In the genomic region with DNA sequence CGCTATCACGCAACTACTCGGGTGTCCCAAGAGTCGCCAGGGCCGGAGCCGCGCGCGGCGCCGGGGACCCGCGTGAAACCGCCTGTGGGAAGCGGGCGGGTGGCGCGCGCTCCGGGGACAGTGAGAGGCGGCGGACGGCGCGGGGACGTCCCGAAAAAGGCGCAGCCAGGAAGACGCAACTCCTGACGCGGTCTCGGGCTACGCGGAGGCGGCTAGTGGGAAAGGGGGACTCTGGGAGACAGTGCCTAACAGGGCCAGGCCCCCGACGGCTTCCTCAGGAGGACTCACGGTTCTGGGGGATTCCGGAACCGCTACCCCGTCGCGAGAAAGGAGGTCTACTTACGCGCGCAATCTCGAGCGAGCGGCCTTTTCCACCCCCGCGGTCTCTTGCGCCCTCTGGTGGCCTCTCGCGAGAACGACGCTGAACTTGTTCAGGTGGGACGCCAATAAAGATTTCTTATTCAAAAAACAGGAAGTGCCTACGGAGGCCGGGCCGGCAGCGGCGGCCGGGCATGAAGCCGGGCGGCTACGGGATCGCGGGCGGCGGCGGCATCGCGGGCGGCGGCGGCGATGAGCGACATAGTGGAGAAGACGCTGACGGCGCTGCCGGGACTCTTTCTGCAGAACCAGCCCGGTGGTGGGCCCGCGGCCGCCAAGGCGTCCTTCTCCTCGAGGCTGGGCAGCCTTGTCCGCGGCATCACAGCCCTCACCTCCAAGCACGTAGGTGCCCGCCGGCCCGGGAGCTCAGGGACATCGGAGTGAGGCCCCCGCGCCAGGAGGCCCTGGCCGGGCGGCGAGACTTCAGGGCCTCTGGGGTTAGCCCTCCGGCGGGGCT, we compare ENCODE assay signal across 8 cellular contexts. TPM values are rescaled to one million over a fixed set of nuclear protein-coding genes. Genes with fewer than 3 reads are reported as not detected.
DNase-seq lines count a peak whose midpoint lies in the region; ATAC-seq and TF ChIP-seq lines count a peak whose summit lies in the region.

A gene (plus strand): TSS at position 475 of the 835 bp plus-strand sequence. CDS start 96 bp downstream, at position 571.

- no peaks in the 10 kb centered on the region for H3K27me3 Mint-ChIP-seq in type B pancreatic cell

- peak within 1 kb of the TSS; percentile 87 for H3K4me3 ChIP-seq in adipocyte (ENCODE audit: low read length)
- peak within 1 kb of the TSS; percentile 77 to 100 (median 94) for H3K4me3 ChIP-seq in heart left ventricle

- H3K27ac Mint-ChIP-seq in type B pancreatic cell, result peak within 1 kb of the TSS; percentile 87

- H3K9me3 Mint-ChIP-seq in type B pancreatic cell, result no peaks in the 10 kb centered on the region

- H3K4me1 ChIP-seq in adipocyte (ENCODE audit: control insufficient read depth, insufficient read depth, low read length) (peaks cover 36% of the 10 kb centered on the region), heart left ventricle (peaks cover 0 to 45% (median 27%) of the 10 kb centered on the region in 12 donors)

- WGBS in heart left ventricle, 4 donors, result 0 to 2% (median 0%) methylated on average over 9 to 102 of the region's 102 CpGs

- peak in 1 of 2 donors; percentile 73 for TF ChIP-seq POLR2A in heart left ventricle (IDR thresholded peaks at IDR 0.05)

- H3K36me3 Mint-ChIP-seq in type B pancreatic cell, result peaks cover 5% of the 10 kb centered on the region

- ATAC-seq in HG02852 (IDR thresholded peaks at IDR 0.05; ENCODE audit: unreplicated experiment) (peak; percentile 50), heart left ventricle (peak; percentile 82 to 91 (median 90))

- peak within 1 kb of the TSS; percentile 47 to 97 (median 90) for H3K27ac ChIP-seq in heart left ventricle

- H3K36me3 ChIP-seq in adipocyte (ENCODE audit: control insufficient read depth, insufficient read depth, low read length, severe bottlenecking), result peaks cover 17% of the 10 kb centered on the region
- peaks cover 0 to 28% (median 19%) of the 10 kb centered on the region in 9 donors for H3K36me3 ChIP-seq in heart left ventricle

- H3K27me3 ChIP-seq in adipocyte (replicated peaks; ENCODE audit: control insufficient read depth, insufficient read depth, low read length) (no peaks in the 10 kb centered on the region), heart left ventricle (no peaks in the 10 kb centered on the region)

- H3K9me3 ChIP-seq in adipocyte (ENCODE audit: control insufficient read depth, low read length) (no peaks in the 10 kb centered on the region), heart left ventricle (no peaks in the 10 kb centered on the region)

- H3K4me3 Mint-ChIP-seq in type B pancreatic cell, result peak within 1 kb of the TSS; percentile 92

- intact Hi-C loops in heart left ventricle (cut with DNase I), result loop anchor here in 3 of 10 donors (10.0 kb wide), 2 partner anchors 234 to 554 kb away; a partner anchor contains a TSS

- in situ Hi-C loops in GM13976 (cut with MboI; ENCODE audit: low sequenced_read_pairs, unreplicated experiment), result no loop called here

- H3K9ac ChIP-seq in adipocyte (ENCODE audit: low read length), result peak within 1 kb of the TSS; percentile 96

- peak; percentile 92 for TF ChIP-seq CTCF in GM13976 (IDR thresholded peaks at IDR 0.05; ENCODE audit: borderline replicate concordance, control extremely low read depth, extremely low read depth, insufficient read depth, missing control alignments)
- peak; percentile 95 to 99 (median 98) for TF ChIP-seq CTCF in heart left ventricle (IDR thresholded peaks at IDR 0.05)
- peak; percentile 98 for TF ChIP-seq CTCF in type B pancreatic cell (conservative IDR thresholded peaks at IDR 0.05)

- peaks cover 9% of the 10 kb centered on the region for H3K4me1 Mint-ChIP-seq in type B pancreatic cell (ENCODE audit: unreplicated experiment)

- DNase-seq in GM13976 (ENCODE audit: low spot score) (peak; percentile 88), NCI-H1436 treated with DMSO at 0.1 percent for 48 hours (lab: John Stamatoyannopoulos, UW) (peak; percentile 46), T follicular helper cell (ENCODE audit: low read depth) (peak; percentile 91), adipocyte (ENCODE audit: low read depth) (peak; percentile 97), heart left ventricle (peak; percentile 90 to 96 (median 93)), pons (ENCODE audit: low spot score) (peak; percentile 90), type B pancreatic cell (ENCODE audit: extremely low spot score, unreplicated experiment) (peak; percentile 93)

RNA-seq across cellular contexts. Expression of the gene that starts here (rescaled TPM):
- total RNA-seq in heart left ventricle, result 10 to 100 TPM in 3 of 9 donors, 1 to 10 TPM in 6; 6.6 to 12.0 (median 9.8) TPM
- 1 to 10 TPM; 2.2 to 7.4 TPM for polyA plus RNA-seq in heart left ventricle
- total RNA-seq in type B pancreatic cell (ENCODE audit: low replicate concordance), result 7.8 and 10.1 TPM in 2 replicates

Comparison
In these comparisons a context has a peak if more than half of its experiments do, and no peak if none do; other contexts are left out.
1. Peak in every context shown above with its lines: DNase-seq, ATAC-seq, H3K4me3 ChIP-seq and H3K27ac ChIP-seq.
2. DNase-seq: peak in every context shown above with its lines; median percentile 97 in adipocyte; 93 in heart left ventricle; 93 in type B pancreatic cell; 91 in T follicular helper cell; 90 in pons; 88 in GM13976; 46 in NCI-H1436 treated with DMSO at 0.1 percent for 48 hours.